In genomic region chr22:41847300-41847699, GRCh38 we compare ENCODE assay signal across 11 cellular contexts. TPM values are rescaled to one million over a fixed set of nuclear protein-coding genes. Genes with fewer than 3 reads are reported as not detected.
A peak's percentile ranks its signal among the peaks of the same experiment; 100 is the strongest.
DNase-seq lines count a peak whose midpoint lies in the region; ATAC-seq and TF ChIP-seq lines count a peak whose summit lies in the region.
"Had no signal": no experiment of that assay in that cellular context is flagged by ENCODE, and none has a peak within 500 bp of the region (broad histone marks: within the 10 kb centered on the region; RNA-seq: fewer than 3 reads in every experiment).

No MANE protein-coding gene starts in this region.

- TF ChIP-seq CTCF in nephron progenitor cell (IDR thresholded peaks at IDR 0.05), result no peak

- H3K9me3 Mint-ChIP-seq in IgD-negative memory B cell (no peaks in the 10 kb centered on the region), nephron progenitor cell (no peaks in the 10 kb centered on the region)

- H3K27ac Mint-ChIP-seq in IgD-negative memory B cell (peak overlapping the region in 2 of 3 donors; percentile 2 to 15), nephron progenitor cell (peak overlapping the region; percentile 50)

- H3K27me3 Mint-ChIP-seq in IgD-negative memory B cell, result no peaks in the 10 kb centered on the region
- no peaks in the 10 kb centered on the region for H3K27me3 Mint-ChIP-seq in nephron progenitor cell (ENCODE audit: low read depth, poor library complexity)

- DNase-seq in NCI-H1417 (lab: John Stamatoyannopoulos, UW) (peak in 2 of 3 experiments; percentile 2 to 71), NCI-H1417 treated with DMSO at 0.1 percent for 48 hours (lab: John Stamatoyannopoulos, UW) (no peak), cerebellar cortex (ENCODE audit: low spot score) (peak; percentile 67), nephron progenitor cell (no peak), SKM-1 (lab: John Stamatoyannopoulos, UW; ENCODE audit: unreplicated experiment) (no peak)
- DNase-seq: GOT3, MV-4-11, NCI-H69 had no signal

- H3K36me3 Mint-ChIP-seq in IgD-negative memory B cell (no peaks in the 10 kb centered on the region), nephron progenitor cell (ENCODE audit: low read depth) (peaks cover 57% of the 10 kb centered on the region)

- no peak for ATAC-seq in GM21717 (IDR thresholded peaks at IDR 0.05; ENCODE audit: unreplicated experiment)
- no peak for ATAC-seq in GM21381 (IDR thresholded peaks at IDR 0.05; ENCODE audit: unreplicated experiment)

- H3K4me1 Mint-ChIP-seq in IgD-negative memory B cell (peaks cover 48 to 57% (median 53%) of the 10 kb centered on the region in 3 donors), nephron progenitor cell (peaks cover 37% of the 10 kb centered on the region)

- H3K4me3 Mint-ChIP-seq in IgD-negative memory B cell (peak overlapping the region in 2 of 4 donors; percentile 68 to 84), nephron progenitor cell (no peak overlapping the region)

RNA-seq across cellular contexts. Expression of gene SREBF2, which starts 14.4 kb away (rescaled TPM):
- polyA plus RNA-seq in IgD-negative memory B cell, result 59.8 TPM

RNA-seq across cellular contexts. Expression of gene CCDC134, which starts 46.8 kb away (rescaled TPM):
- polyA plus RNA-seq in IgD-negative memory B cell, result 6.1 TPM

Comparison
In these comparisons a context has a peak if more than half of its experiments do, and no peak if none do; other contexts are left out.
1. DNase-seq: peak in NCI-H1417 (2 of 3) and cerebellar cortex (single experiment); none in NCI-H1417 treated with DMSO at 0.1 percent for 48 hours (single experiment), nephron progenitor cell (single experiment) and SKM-1 (single experiment).